Comparison of ENCODE assay signal across 17 cellular contexts in the genomic region with DNA sequence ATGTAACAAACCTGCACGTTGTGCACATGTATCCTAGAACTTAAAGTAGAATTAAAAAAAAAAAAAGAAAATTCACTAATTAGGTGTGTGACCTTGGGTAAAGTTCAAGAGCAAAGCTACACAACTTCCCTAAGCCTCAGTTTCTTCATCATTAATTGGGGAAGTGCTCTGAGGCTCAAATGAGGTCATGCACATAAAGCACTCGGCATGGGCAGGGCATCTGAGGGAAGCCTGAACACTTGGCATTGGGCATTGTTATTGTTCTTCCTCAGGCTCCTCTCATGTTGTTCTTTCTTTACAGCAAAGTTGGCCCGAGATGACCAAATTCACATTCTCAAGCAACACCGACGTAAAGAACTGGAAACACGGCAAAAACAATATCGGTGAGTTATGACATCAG. TPM values are rescaled to one million over a fixed set of nuclear protein-coding genes. Genes with fewer than 3 reads are reported as not detected.
A peak's percentile ranks its signal among the peaks of the same experiment; 100 is the strongest.
DNase-seq lines count a peak whose midpoint lies in the region; ATAC-seq and TF ChIP-seq lines count a peak whose summit lies in the region.
"Had no signal": no experiment of that assay in that cellular context is flagged by ENCODE, and none has a peak within 500 bp of the region (broad histone marks: within the 10 kb centered on the region; RNA-seq: fewer than 3 reads in every experiment).

No MANE protein-coding gene starts in this region.

- H3K36me3 ChIP-seq in right atrium auricular region (no peaks in the 10 kb centered on the region), left lung (peaks cover 0 to 27% of the 10 kb centered on the region in 2 donors)

- H3K27me3 ChIP-seq in right atrium auricular region, result no peaks in the 10 kb centered on the region
- no peaks in the 10 kb centered on the region for H3K27me3 ChIP-seq in left lung

- H3K27ac Mint-ChIP-seq in activated naive CD4-positive, alpha-beta T cell treated with anti-CD3 and anti-CD28 coated beads, Interleukin-2, amount 50 U/mL, for 72 hours, result no peak overlapping the region
- H3K27ac Mint-ChIP-seq: CD8-positive, alpha-beta T cell; HFFc6 had no signal

- ATAC-seq in Right ventricle myocardium superior (ENCODE audit: poor library complexity) (peak; percentile 51), left lung (peak; percentile 56), HG02885 (IDR thresholded peaks at IDR 0.05; ENCODE audit: poor library complexity, unreplicated experiment) (no peak)
- no peak for ATAC-seq in activated naive CD4-positive, alpha-beta T cell treated with anti-CD3 and anti-CD28 coated beads, Interleukin-2, amount 50 U/mL, for 72 hours
- ATAC-seq: CD8-positive, alpha-beta T cell; HCT116 had no signal

- H3K9me3 ChIP-seq in right atrium auricular region (no peaks in the 10 kb centered on the region), left lung (peaks cover 0 to 10% of the 10 kb centered on the region in 2 donors)

- H3K27ac ChIP-seq in right atrium auricular region (no peak overlapping the region), left lung (peak overlapping the region in 1 of 2 donors; percentile 28)
- H3K27ac ChIP-seq: C4-2B had no signal

- TF ChIP-seq CTCF in right atrium auricular region (IDR thresholded peaks at IDR 0.05) (no peak), left lung (IDR thresholded peaks at IDR 0.05) (no peak)

- peaks cover 8 to 19% of the 10 kb centered on the region in 2 donors for H3K36me3 Mint-ChIP-seq in activated naive CD4-positive, alpha-beta T cell treated with anti-CD3 and anti-CD28 coated beads, Interleukin-2, amount 50 U/mL, for 72 hours
- H3K36me3 Mint-ChIP-seq: CD8-positive, alpha-beta T cell had no signal

- H3K4me1 ChIP-seq in right atrium auricular region, result no peaks in the 10 kb centered on the region
- peaks cover 0 to 28% of the 10 kb centered on the region in 2 donors for H3K4me1 ChIP-seq in left lung

- H3K4me3 ChIP-seq in right atrium auricular region, result no peak overlapping the region
- H3K4me3 ChIP-seq in left lung, result no peak overlapping the region

- no peak for DNase-seq in Right ventricle myocardium superior
- DNase-seq in right atrium auricular region (ENCODE audit: low spot score), result no peak
- DNase-seq in CD1c-positive myeloid dendritic cell (ENCODE audit: extremely low spot score), result peak; percentile 63
- DNase-seq in left lung, result no peak
- DNase-seq in AG08396 (ENCODE audit: low spot score), result no peak
- DNase-seq in activated naive CD4-positive, alpha-beta T cell treated with anti-CD3 and anti-CD28 coated beads, Interleukin-2, amount 50 U/mL, for 72 hours (ENCODE audit: low spot score in 2 of 2), result no peak
- DNase-seq: AML-193; Calu3; CD8-positive, alpha-beta T cell; DMS79 treated with DMSO at 0.1 percent for 48 hours; GF-D8; GOT3; H7; HFFc6 had no signal

- H3K9me3 Mint-ChIP-seq in activated naive CD4-positive, alpha-beta T cell treated with anti-CD3 and anti-CD28 coated beads, Interleukin-2, amount 50 U/mL, for 72 hours, result peaks cover 7 to 12% of the 10 kb centered on the region in 2 donors

- intact Hi-C loops in Right ventricle myocardium superior (cut with DNase I), result no loop called here
- intact Hi-C loops in left lung (cut with DNase I), result no loop called here

RNA-seq across cellular contexts. Expression of a gene that starts 21.5 kb away (rescaled TPM):
- total RNA-seq in Right ventricle myocardium superior, result 4.7 TPM
- 10 to 100 TPM in 1 of 2 donors, 1 to 10 TPM in 1; 6.3 to 16.0 TPM for total RNA-seq in right atrium auricular region
- total RNA-seq in left lung, result 100 to 1,000 TPM in 1 of 2 donors, 10 to 100 TPM in 1; 52.3 to 145 TPM
- 1 to 10 TPM in 1 of 2 donors, under 1 TPM in 1; 0.68 to 1.7 TPM for total RNA-seq in activated naive CD4-positive, alpha-beta T cell treated with anti-CD3 and anti-CD28 coated beads, Interleukin-2, amount 50 U/mL, for 72 hours
- total RNA-seq: HFFc6 had no signal

Comparison
In these comparisons a context has a peak if more than half of its experiments do, and no peak if none do; other contexts are left out.
1. ATAC-seq: peak in Right ventricle myocardium superior (single experiment) and left lung (single experiment); none in HG02885 (single experiment) and activated naive CD4-positive, alpha-beta T cell treated with anti-CD3 and anti-CD28 coated beads, Interleukin-2, amount 50 U/mL, for 72 hours (0 of 2).